1 cellular context compared by ENCODE assay signal in the genomic region with DNA sequence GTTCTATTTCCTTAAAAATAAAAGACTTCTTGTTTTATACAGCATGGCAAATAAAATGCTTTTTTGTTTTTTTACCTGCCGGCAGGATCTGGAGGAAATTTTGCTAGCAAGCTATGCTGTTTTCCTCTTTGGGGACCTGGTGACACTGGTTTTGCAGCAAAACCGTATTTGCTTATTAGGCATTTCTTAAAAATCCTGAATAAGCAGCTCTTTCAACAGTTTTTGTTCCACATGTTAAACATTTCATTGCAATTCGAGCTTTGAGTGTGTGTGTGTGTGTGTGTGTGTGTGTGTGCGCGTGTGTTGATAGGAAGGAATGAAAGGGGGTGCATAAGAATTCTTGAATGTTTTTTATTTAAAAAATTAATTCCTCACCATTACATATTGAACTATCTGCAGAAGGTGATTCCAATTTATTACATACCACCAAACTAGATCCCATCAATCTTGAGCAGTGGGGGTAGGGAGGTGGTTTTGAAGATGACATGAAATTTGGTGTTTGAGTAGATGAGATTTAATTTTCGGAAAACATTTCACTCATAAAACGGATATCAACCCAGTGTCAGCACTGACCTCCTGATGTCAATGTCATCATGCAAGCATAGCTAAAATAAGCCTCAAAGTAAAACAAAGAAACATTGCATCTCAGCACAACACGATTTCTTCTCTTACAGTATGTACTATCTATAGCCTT.
TF ChIP-seq lines count a peak whose summit lies in the region.

No MANE protein-coding gene starts in this region.

TF ChIP-seq in IMR-90, 13 proteins besides CTCF, POLR2A, EP300 and RAD21:
- peak; percentile 86 for TF ChIP-seq MAFK (IDR thresholded peaks at IDR 0.05; ENCODE audit: low read depth, low read length)
- TF ChIP-seq RFX5 (IDR thresholded peaks at IDR 0.05; ENCODE audit: low read depth, low read length): no peak
- no peak for TF ChIP-seq MAZ (IDR thresholded peaks at IDR 0.05; ENCODE audit: borderline replicate concordance, low read depth, low read length)
- TF ChIP-seq ELK1 (IDR thresholded peaks at IDR 0.05; ENCODE audit: borderline replicate concordance, low read depth, low read length): no peak
TF ChIP-seq in IMR-90: peak in this region for 1.
